Comparison of ENCODE assay signal across 16 cellular contexts in genomic region chr15:77454265-77454664, GRCh38.
"Had no signal": no experiment of that assay in that cellular context is flagged by ENCODE, and none has a peak within 500 bp of the region (broad histone marks: within the 10 kb centered on the region; RNA-seq: fewer than 3 reads in every experiment).

No MANE protein-coding gene starts in this region.

- H3K4me3 Mint-ChIP-seq: activated CD4-positive, alpha-beta memory T cell treated with anti-CD3 and anti-CD28 coated beads for 36 hours; activated CD4-positive, alpha-beta T cell treated with anti-CD3 and anti-CD28 coated beads for 36 hours; activated T-cell treated with anti-CD3 and anti-CD28 coated beads, Interleukin-2, amount 50 U/mL, for 24 hours; effector memory CD8-positive, alpha-beta T cell; stimulated activated effector memory CD8-positive, alpha-beta T cell treated with anti-CD3 and anti-CD28 coated beads, Interleukin-12 subunit alpha, Interleukin-12 subunit beta, amount 100 ng/mL, for 72 hours had no signal

- H3K27me3 ChIP-seq: adrenal gland, body of pancreas, ovary, sigmoid colon, tibial artery had no signal

- H3K9me3 Mint-ChIP-seq: activated CD4-positive, alpha-beta memory T cell treated with anti-CD3 and anti-CD28 coated beads for 36 hours; activated T-cell treated with anti-CD3 and anti-CD28 coated beads, Interleukin-2, amount 50 U/mL, for 24 hours; effector memory CD8-positive, alpha-beta T cell; stimulated activated effector memory CD8-positive, alpha-beta T cell treated with anti-CD3 and anti-CD28 coated beads, Interleukin-12 subunit alpha, Interleukin-12 subunit beta, amount 100 ng/mL, for 72 hours had no signal

- DNase-seq: activated CD4-positive, alpha-beta memory T cell treated with anti-CD3 and anti-CD28 coated beads for 36 hours; activated CD4-positive, alpha-beta T cell treated with anti-CD3 and anti-CD28 coated beads for 36 hours; activated naive CD4-positive, alpha-beta T cell treated with anti-CD3 and anti-CD28 coated beads, Interleukin-2, amount 50 U/mL, for 16 hours; activated T-cell treated with anti-CD3 and anti-CD28 coated beads, Interleukin-2, amount 50 U/mL, for 24 hours; adrenal gland; body of pancreas; dermis blood vessel endothelial cell; effector memory CD8-positive, alpha-beta T cell; hippocampal formation; ovary; sigmoid colon; stimulated activated CD4-positive, alpha-beta T cell treated with anti-CD3 and anti-CD28 coated beads, Interleukin-12 subunit alpha, Interleukin-12 subunit beta, amount 100 ng/mL, for 4 hours; stimulated activated CD4-positive, alpha-beta T cell treated with anti-CD3 and anti-CD28 coated beads, Interleukin-2, amount 100 ng/mL, for 24 hours; T-helper 2 cell; tibial artery had no signal

- H3K27me3 Mint-ChIP-seq: activated CD4-positive, alpha-beta memory T cell treated with anti-CD3 and anti-CD28 coated beads for 36 hours; activated CD4-positive, alpha-beta T cell treated with anti-CD3 and anti-CD28 coated beads for 36 hours; activated T-cell treated with anti-CD3 and anti-CD28 coated beads, Interleukin-2, amount 50 U/mL, for 24 hours; effector memory CD8-positive, alpha-beta T cell had no signal

- H3K9me3 ChIP-seq: adrenal gland, body of pancreas, ovary, sigmoid colon, tibial artery had no signal

- H3K27ac Mint-ChIP-seq: activated CD4-positive, alpha-beta memory T cell treated with anti-CD3 and anti-CD28 coated beads for 36 hours; activated CD4-positive, alpha-beta T cell treated with anti-CD3 and anti-CD28 coated beads for 36 hours; activated T-cell treated with anti-CD3 and anti-CD28 coated beads, Interleukin-2, amount 50 U/mL, for 24 hours; effector memory CD8-positive, alpha-beta T cell; stimulated activated effector memory CD8-positive, alpha-beta T cell treated with anti-CD3 and anti-CD28 coated beads, Interleukin-12 subunit alpha, Interleukin-12 subunit beta, amount 100 ng/mL, for 72 hours had no signal

- H3K4me3 ChIP-seq: adrenal gland, body of pancreas, ovary, sigmoid colon, tibial artery had no signal

- H3K36me3 ChIP-seq: ovary had no signal

- H3K27ac ChIP-seq: adrenal gland, body of pancreas, ovary, tibial artery had no signal
